In genomic region chr3:53196575-53197407, GRCh38 we compare ENCODE assay signal across 1 cellular context.
TF ChIP-seq lines count a peak whose summit lies in the region.

No MANE protein-coding gene starts in this region.

TF ChIP-seq in WTC11, 78 proteins besides CTCF, POLR2A, EP300 and RAD21 (continued from another document):
- TF ChIP-seq USF2 (CRISPR knock-in tag; IDR thresholded peaks at IDR 0.05) = peak; percentile 68
- TF ChIP-seq ZMAT4 (CRISPR knock-in tag; IDR thresholded peaks at IDR 0.05) = no peak
- TF ChIP-seq EMX1 (CRISPR knock-in tag; IDR thresholded peaks at IDR 0.05) = no peak
- TF ChIP-seq FOXK1 (CRISPR knock-in tag; IDR thresholded peaks at IDR 0.05) = no peak
- no peak for TF ChIP-seq GABPB1 (CRISPR knock-in tag; IDR thresholded peaks at IDR 0.05)
- no peak for TF ChIP-seq PRRX2 (CRISPR knock-in tag; IDR thresholded peaks at IDR 0.05)
- no peak for TF ChIP-seq ZBTB43 (CRISPR knock-in tag; IDR thresholded peaks at IDR 0.05)
- no peak for TF ChIP-seq GRHL2 (CRISPR knock-in tag; IDR thresholded peaks at IDR 0.05; ENCODE audit: insufficient replicate concordance, severe bottlenecking)
- TF ChIP-seq USF1 (CRISPR knock-in tag; IDR thresholded peaks at IDR 0.05) = peak; percentile 51; the same call in 1 of the 2 replicates
- no peak for TF ChIP-seq FOXP1 (CRISPR knock-in tag; IDR thresholded peaks at IDR 0.05; ENCODE audit: borderline replicate concordance)
- no peak for TF ChIP-seq ATF6 (CRISPR knock-in tag; IDR thresholded peaks at IDR 0.05)
- no peak for TF ChIP-seq E2F5 (CRISPR knock-in tag; IDR thresholded peaks at IDR 0.05)
- no peak for TF ChIP-seq E2F1 (CRISPR knock-in tag; IDR thresholded peaks at IDR 0.05)
- TF ChIP-seq RORB (CRISPR knock-in tag; IDR thresholded peaks at IDR 0.05) = no peak
- 0 out of 2 replicates have a peak, but pooled peaks have one; percentile 27 for TF ChIP-seq MAX (CRISPR knock-in tag; IDR thresholded peaks at IDR 0.05)
